ENCODE assay signal across 1 cellular context in the genomic region with DNA sequence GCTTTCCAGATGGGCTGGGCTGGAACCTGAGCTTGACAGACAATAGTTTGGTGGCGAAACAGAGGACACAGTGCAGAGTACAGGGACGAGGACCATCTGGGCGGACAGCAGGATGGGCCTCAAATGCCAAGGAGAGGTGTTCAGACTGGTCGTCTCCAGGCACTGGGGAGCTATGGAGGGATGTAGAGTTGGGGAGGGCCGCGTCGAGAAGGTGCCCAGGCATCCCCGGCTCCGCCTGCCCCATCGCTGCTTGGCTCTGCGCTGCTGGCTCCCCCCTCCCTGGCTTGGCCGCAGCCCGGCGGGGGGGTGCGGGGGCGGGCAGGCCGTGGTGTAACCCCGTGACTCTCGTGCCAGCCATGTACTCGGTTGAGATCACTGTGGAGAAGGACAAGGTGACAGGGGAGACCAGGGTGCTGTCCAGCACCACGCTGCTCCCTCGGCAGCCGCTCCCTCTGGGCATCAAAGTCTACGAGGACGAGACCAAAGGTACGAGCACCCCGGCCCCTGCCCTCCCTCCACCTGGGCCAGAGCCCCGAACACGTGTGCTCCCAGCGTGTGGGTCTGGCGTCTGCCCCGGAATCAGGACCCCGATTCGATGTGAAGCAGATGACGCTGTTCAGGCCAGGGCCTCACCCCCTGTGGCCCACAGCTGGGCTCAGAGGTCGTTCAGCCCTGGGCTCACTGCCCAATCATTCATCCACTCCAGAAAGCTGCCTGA.
TF ChIP-seq lines count a peak whose summit lies in the region.

No MANE protein-coding gene starts in this region.

TF ChIP-seq in HepG2, 621 proteins besides CTCF, POLR2A, EP300 and RAD21 (continued from another document and continues in another):
- TF ChIP-seq ZNF749 (CRISPR knock-in tag; IDR thresholded peaks at IDR 0.05; ENCODE audit: borderline replicate concordance) (peak; percentile 55; the same call in 1 of the 2 replicates), ZNF891 (CRISPR knock-in tag; IDR thresholded peaks at IDR 0.05) (no peak), ZNF552 (CRISPR knock-in tag; IDR thresholded peaks at IDR 0.05; ENCODE audit: borderline replicate concordance) (peak; percentile 80; the same call in 1 of the 2 replicates), ZNF546 (CRISPR knock-in tag; conservative IDR thresholded peaks at IDR 0.05) (peak; percentile 93; the same call in 1 of the 2 replicates), PRMT3 (CRISPR knock-in tag; IDR thresholded peaks at IDR 0.05; ENCODE audit: borderline replicate concordance, low read depth) (no peak), ZNF614 (CRISPR knock-in tag; IDR thresholded peaks at IDR 0.05; ENCODE audit: borderline replicate concordance) (no peak), PLSCR1 (CRISPR knock-in tag; IDR thresholded peaks at IDR 0.05; ENCODE audit: borderline replicate concordance) (0 out of 2 replicates have a peak, but pooled peaks have one; percentile 64), ZNF33B (CRISPR knock-in tag; IDR thresholded peaks at IDR 0.05) (peak; percentile 92), ZNF34 (CRISPR knock-in tag; IDR thresholded peaks at IDR 0.05; ENCODE audit: borderline replicate concordance) (no peak), KMT2B (CRISPR knock-in tag; IDR thresholded peaks at IDR 0.05) (peak; percentile 27; the same call in 1 of the 2 replicates), CBX2 (IDR thresholded peaks at IDR 0.05; ENCODE audit: low read depth, low read length) (no peak), CBX2 (CRISPR knock-in tag; IDR thresholded peaks at IDR 0.05; ENCODE audit: low read depth) (no peak), NR2F1 (CRISPR knock-in tag; IDR thresholded peaks at IDR 0.05) (peak; percentile 6 to 37; a peak in 1 of 4 replicates), SMAD9 (CRISPR knock-in tag; IDR thresholded peaks at IDR 0.05) (0 out of 2 replicates have a peak, but pooled peaks have one; percentile 56), ATF1 (CRISPR knock-in tag; IDR thresholded peaks at IDR 0.05) (no peak; the same call in 1 of the 2 replicates), AKAP8 (CRISPR knock-in tag; IDR thresholded peaks at IDR 0.05) (0 out of 2 replicates have a peak, but pooled peaks have one; percentile 81), RELA (CRISPR knock-in tag; IDR thresholded peaks at IDR 0.05) (no peak), SIX1 (CRISPR knock-in tag; IDR thresholded peaks at IDR 0.05; ENCODE audit: borderline replicate concordance) (no peak), ZNF251 (CRISPR knock-in tag; IDR thresholded peaks at IDR 0.05) (no peak), ZBTB42 (CRISPR knock-in tag; IDR thresholded peaks at IDR 0.05) (peak; percentile 91), KLF6 (CRISPR knock-in tag; IDR thresholded peaks at IDR 0.05) (no peak), ZNF333 (CRISPR knock-in tag; IDR thresholded peaks at IDR 0.05; ENCODE audit: borderline replicate concordance) (0 out of 2 replicates have a peak, but pooled peaks have one; percentile 73), KLF16 (CRISPR knock-in tag; IDR thresholded peaks at IDR 0.05) (no peak; a peak in 2 of 4 replicates), MED8 (CRISPR knock-in tag; IDR thresholded peaks at IDR 0.05; ENCODE audit: insufficient replicate concordance) (peak; percentile 49), REPIN1 (CRISPR knock-in tag; IDR thresholded peaks at IDR 0.05; ENCODE audit: borderline replicate concordance, low read depth) (peak; percentile 78; the same call in 1 of the 2 replicates), MIXL1 (CRISPR knock-in tag; IDR thresholded peaks at IDR 0.05) (peak; percentile 48; the same call in 1 of the 2 replicates), ZNF790 (CRISPR knock-in tag; IDR thresholded peaks at IDR 0.05; ENCODE audit: borderline replicate concordance) (peak; percentile 35; the same call in 1 of the 2 replicates), NBN (conservative IDR thresholded peaks at IDR 0.05) (no peak), MTERF4 (CRISPR knock-in tag; IDR thresholded peaks at IDR 0.05) (peak; percentile 68; the same call in 1 of the 2 replicates), ZSCAN22 (CRISPR knock-in tag; IDR thresholded peaks at IDR 0.05) (no peak), CCDC6 (CRISPR knock-in tag; IDR thresholded peaks at IDR 0.05) (no peak), REXO4 (CRISPR knock-in tag; IDR thresholded peaks at IDR 0.05; ENCODE audit: borderline replicate concordance) (no peak), ZBTB44 (CRISPR knock-in tag; IDR thresholded peaks at IDR 0.05) (no peak), KDM5A (IDR thresholded peaks at IDR 0.05; ENCODE audit: borderline replicate concordance, low read length) (no peak), ZNF446 (CRISPR knock-in tag; IDR thresholded peaks at IDR 0.05) (no peak), ZNF777 (CRISPR knock-in tag; IDR thresholded peaks at IDR 0.05) (no peak; the same call in 1 of the 2 replicates), KIAA2018 (CRISPR knock-in tag; IDR thresholded peaks at IDR 0.05; ENCODE audit: borderline replicate concordance) (no peak), ZNF121 (CRISPR knock-in tag; IDR thresholded peaks at IDR 0.05) (peak; percentile 42; the same call in 1 of the 2 replicates), PAX8 (CRISPR knock-in tag; IDR thresholded peaks at IDR 0.05; ENCODE audit: borderline replicate concordance) (no peak; the same call in 1 of the 2 replicates), ZNF788 (CRISPR knock-in tag; IDR thresholded peaks at IDR 0.05; ENCODE audit: borderline replicate concordance) (no peak; the same call in 1 of the 2 replicates), ZNF260 (CRISPR knock-in tag; IDR thresholded peaks at IDR 0.05; ENCODE audit: borderline replicate concordance, low read depth) (no peak), SP5 (CRISPR knock-in tag; IDR thresholded peaks at IDR 0.05; ENCODE audit: borderline replicate concordance, low read depth) (no peak; the same call in 1 of the 2 replicates), SOX6 (IDR thresholded peaks at IDR 0.05) (no peak), SOX6 (CRISPR knock-in tag; IDR thresholded peaks at IDR 0.05) (peak; percentile 97)
- TF ChIP-seq, protein P1, sequence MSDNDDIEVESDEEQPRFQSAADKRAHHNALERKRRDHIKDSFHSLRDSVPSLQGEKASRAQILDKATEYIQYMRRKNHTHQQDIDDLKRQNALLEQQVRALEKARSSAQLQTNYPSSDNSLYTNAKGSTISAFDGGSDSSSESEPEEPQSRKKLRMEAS (IDR thresholded peaks at IDR 0.05) = peak; percentile 97
- TF ChIP-seq, protein P2, sequence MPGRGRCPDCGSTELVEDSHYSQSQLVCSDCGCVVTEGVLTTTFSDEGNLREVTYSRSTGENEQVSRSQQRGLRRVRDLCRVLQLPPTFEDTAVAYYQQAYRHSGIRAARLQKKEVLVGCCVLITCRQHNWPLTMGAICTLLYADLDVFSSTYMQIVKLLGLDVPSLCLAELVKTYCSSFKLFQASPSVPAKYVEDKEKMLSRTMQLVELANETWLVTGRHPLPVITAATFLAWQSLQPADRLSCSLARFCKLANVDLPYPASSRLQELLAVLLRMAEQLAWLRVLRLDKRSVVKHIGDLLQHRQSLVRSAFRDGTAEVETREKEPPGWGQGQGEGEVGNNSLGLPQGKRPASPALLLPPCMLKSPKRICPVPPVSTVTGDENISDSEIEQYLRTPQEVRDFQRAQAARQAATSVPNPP (CRISPR knock-in tag; IDR thresholded peaks at IDR 0.05) = no peak; the same call in 1 of the 2 replicates
